1 cellular context compared by ENCODE assay signal in genomic region chr4:30753316-30753715, GRCh38.
A peak's percentile ranks its signal among the peaks of the same experiment; 100 is the strongest.
TF ChIP-seq lines count a peak whose summit lies in the region.

No MANE protein-coding gene starts in this region.

TF ChIP-seq in H1, 55 proteins besides CTCF, POLR2A, EP300 and RAD21:
- TF ChIP-seq CHD1 (IDR thresholded peaks at IDR 0.05; ENCODE audit: low read depth, low read length), result no peak
- TF ChIP-seq KDM5A (IDR thresholded peaks at IDR 0.05; ENCODE audit: low read length), result no peak
- no peak for TF ChIP-seq KDM4A (IDR thresholded peaks at IDR 0.05; ENCODE audit: low read depth, low read length, severe bottlenecking)
- peak; percentile 31; the same call in 1 of the 2 replicates for TF ChIP-seq SRF (IDR thresholded peaks at IDR 0.05; ENCODE audit: low read depth, low read length)
- TF ChIP-seq EZH2 (IDR thresholded peaks at IDR 0.05; ENCODE audit: low read depth, low read length, severe bottlenecking), result no peak
